ENCODE assay signal across 14 cellular contexts in genomic region chr2:42545023-42545713, GRCh38. TPM values are rescaled to one million over a fixed set of nuclear protein-coding genes. Genes with fewer than 3 reads are reported as not detected.
"Had no signal": no experiment of that assay in that cellular context is flagged by ENCODE, and none has a peak within 500 bp of the region (broad histone marks: within the 10 kb centered on the region; RNA-seq: fewer than 3 reads in every experiment).

No MANE protein-coding gene starts in this region.

- H3K36me3 ChIP-seq: lower lobe of right lung, spleen, suprapubic skin had no signal

- H3K4me3 ChIP-seq: dorsolateral prefrontal cortex, lower lobe of right lung, psoas muscle, spleen, suprapubic skin had no signal

- H3K27me3 ChIP-seq: dorsolateral prefrontal cortex, spleen, suprapubic skin had no signal

- FAIRE-seq: endometrium had no signal

- H3K27ac ChIP-seq: lower lobe of right lung, psoas muscle, spleen, suprapubic skin had no signal

- ATAC-seq: activated CD8-positive, alpha-beta memory T cell treated with anti-CD3 and anti-CD28 coated beads, Interleukin-2, amount 10 ng/mL, durations not matched to agents 7 days and 5 days; esophagus mucosa; left colon; lower lobe of right lung; psoas muscle; sciatic nerve had no signal

- H3K4me1 ChIP-seq: lower lobe of right lung, psoas muscle, suprapubic skin had no signal

- DNase-seq: activated CD4-positive, alpha-beta memory T cell treated with anti-CD3 and anti-CD28 coated beads for 36 hours; activated CD8-positive, alpha-beta memory T cell treated with anti-CD3 and anti-CD28 coated beads, Interleukin-2, amount 10 ng/mL, durations not matched to agents 7 days and 5 days; activated naive CD4-positive, alpha-beta T cell treated with anti-CD3 and anti-CD28 coated beads, Interleukin-2, amount 10 ng/mL, durations not matched to agents 7 days and 5 days; activated T-cell treated with anti-CD3 and anti-CD28 coated beads, Interleukin-2, amount 50 U/mL, for 1 hour; dorsolateral prefrontal cortex; left colon; lower lobe of right lung; psoas muscle; spleen; T1000 had no signal

- H3K9me3 ChIP-seq: lower lobe of right lung, psoas muscle, spleen, suprapubic skin had no signal

RNA-seq across cellular contexts. Expression of gene KCNG3, which starts 51.4 kb away (rescaled TPM):
- total RNA-seq: activated CD4-positive, alpha-beta memory T cell treated with anti-CD3 and anti-CD28 coated beads for 36 hours; activated CD8-positive, alpha-beta memory T cell treated with anti-CD3 and anti-CD28 coated beads, Interleukin-2, amount 10 ng/mL, durations not matched to agents 7 days and 5 days; psoas muscle had no signal
- polyA plus RNA-seq: psoas muscle, spleen had no signal
